In genomic region chr5:108681079-108681921, GRCh38 we compare ENCODE assay signal across 8 cellular contexts.
DNase-seq lines count a peak whose midpoint lies in the region; ATAC-seq and TF ChIP-seq lines count a peak whose summit lies in the region.

No MANE protein-coding gene starts in this region.

- ATAC-seq in GM19324 (IDR thresholded peaks at IDR 0.05; ENCODE audit: low FRiP score, unreplicated experiment) (peak; percentile 81), HG03159 (IDR thresholded peaks at IDR 0.05; ENCODE audit: unreplicated experiment) (peak; percentile 97)

- H3K27me3 Mint-ChIP-seq in immature natural killer cell (ENCODE audit: low read depth in 3 of 3) = peaks cover 0 to 2% (median under 1%) of the 10 kb centered on the region in 3 donors

- TF ChIP-seq POLR2A in spleen (IDR thresholded peaks at IDR 0.05) = no peak

- peaks cover 15% of the 10 kb centered on the region for H3K4me1 ChIP-seq in DOHH2 (ENCODE audit: control insufficient read depth, low read length)
- peaks cover 0 to 9% (median 4%) of the 10 kb centered on the region in 6 donors for H3K4me1 ChIP-seq in spleen

- no peak overlapping the region for H3K27ac ChIP-seq in DOHH2 (ENCODE audit: low read depth, low read length)
- peak overlapping the region in 2 of 8 donors; percentile 43 to 65 for H3K27ac ChIP-seq in spleen

- no peaks in the 10 kb centered on the region for H4K20me1 ChIP-seq in DOHH2 (ENCODE audit: control insufficient read depth, insufficient read depth, low read depth, low read length)

- peak overlapping the region; percentile 7; the same call in 1 of the 2 replicates for H3K4me2 ChIP-seq in DOHH2 (ENCODE audit: low read length)

- H3K9me3 ChIP-seq in DOHH2 (ENCODE audit: control insufficient read depth, insufficient read depth, low read length) (peaks cover 3% of the 10 kb centered on the region; the same call in 1 of the 2 replicates), spleen (no peaks in the 10 kb centered on the region)

- no peak overlapping the region for H3K4me3 Mint-ChIP-seq in immature natural killer cell

- no peak overlapping the region for H3K4me3 ChIP-seq in DOHH2 (ENCODE audit: low read length)
- H3K4me3 ChIP-seq in spleen = peak overlapping the region in 1 of 8 donors; percentile 39

- DNase-seq in NCI-H82 (lab: John Stamatoyannopoulos, UW) (peak; percentile 55), brain pericyte (ENCODE audit: low read depth, low spot score) (peak; percentile 11), immature natural killer cell (peak; percentile 24 to 44 (median 43)), spleen (no peak)
- no peak for DNase-seq in stimulated activated CD8-positive, alpha-beta memory T cell treated with anti-CD3 and anti-CD28 coated beads, Interleukin-4, amount 100 ng/mL, for 48 hours

- H3K27me3 ChIP-seq in DOHH2 (ENCODE audit: control insufficient read depth, low read length) (no peaks in the 10 kb centered on the region), spleen (replicated peaks in 1 of 7) (no peaks in the 10 kb centered on the region)

- TF ChIP-seq CTCF in DOHH2 (IDR thresholded peaks at IDR 0.05; ENCODE audit: low read depth, low read length, poor library complexity, severe bottlenecking) = peak; percentile 75
- TF ChIP-seq CTCF in spleen (IDR thresholded peaks at IDR 0.05 in 8 of 11, conservative IDR thresholded peaks at IDR 0.05 in 3 of 11) = peak; percentile 57 to 83 (median 76)

- no peaks in the 10 kb centered on the region for H3K36me3 Mint-ChIP-seq in immature natural killer cell

- no peaks in the 10 kb centered on the region for H3K9me2 ChIP-seq in DOHH2 (replicated peaks; ENCODE audit: control insufficient read depth, low read length)

- H3K9me3 Mint-ChIP-seq in immature natural killer cell = no peaks in the 10 kb centered on the region

- WGBS in spleen, 5 donors = 17 to 30% (median 20%) methylated on average over 5 of the region's 5 CpGs

- H3K79me2 ChIP-seq in DOHH2 (ENCODE audit: control insufficient read depth, low read length) = no peaks in the 10 kb centered on the region

- no peaks in the 10 kb centered on the region for H3K4me1 Mint-ChIP-seq in immature natural killer cell

- intact Hi-C loops in spleen (cut with DNase I; ENCODE audit: low total_unique reads) = no loop called here

- H3F3A ChIP-seq in DOHH2 (ENCODE audit: control insufficient read depth, insufficient read depth) = no peaks in the 10 kb centered on the region

- no peak overlapping the region for H3K27ac Mint-ChIP-seq in immature natural killer cell

- H3K36me3 ChIP-seq in DOHH2 (ENCODE audit: control insufficient read depth, low read length) = no peaks in the 10 kb centered on the region
- H3K36me3 ChIP-seq in spleen = no peaks in the 10 kb centered on the region

Comparison
In these comparisons a context has a peak if more than half of its experiments do, and no peak if none do; other contexts are left out.
1. DNase-seq: peak in NCI-H82 (single experiment), brain pericyte (single experiment) and immature natural killer cell (3 of 3); none in spleen (single experiment) and stimulated activated CD8-positive, alpha-beta memory T cell treated with anti-CD3 and anti-CD28 coated beads, Interleukin-4, amount 100 ng/mL, for 48 hours (single experiment).